Comparison of ENCODE assay signal across 10 cellular contexts in the genomic region with DNA sequence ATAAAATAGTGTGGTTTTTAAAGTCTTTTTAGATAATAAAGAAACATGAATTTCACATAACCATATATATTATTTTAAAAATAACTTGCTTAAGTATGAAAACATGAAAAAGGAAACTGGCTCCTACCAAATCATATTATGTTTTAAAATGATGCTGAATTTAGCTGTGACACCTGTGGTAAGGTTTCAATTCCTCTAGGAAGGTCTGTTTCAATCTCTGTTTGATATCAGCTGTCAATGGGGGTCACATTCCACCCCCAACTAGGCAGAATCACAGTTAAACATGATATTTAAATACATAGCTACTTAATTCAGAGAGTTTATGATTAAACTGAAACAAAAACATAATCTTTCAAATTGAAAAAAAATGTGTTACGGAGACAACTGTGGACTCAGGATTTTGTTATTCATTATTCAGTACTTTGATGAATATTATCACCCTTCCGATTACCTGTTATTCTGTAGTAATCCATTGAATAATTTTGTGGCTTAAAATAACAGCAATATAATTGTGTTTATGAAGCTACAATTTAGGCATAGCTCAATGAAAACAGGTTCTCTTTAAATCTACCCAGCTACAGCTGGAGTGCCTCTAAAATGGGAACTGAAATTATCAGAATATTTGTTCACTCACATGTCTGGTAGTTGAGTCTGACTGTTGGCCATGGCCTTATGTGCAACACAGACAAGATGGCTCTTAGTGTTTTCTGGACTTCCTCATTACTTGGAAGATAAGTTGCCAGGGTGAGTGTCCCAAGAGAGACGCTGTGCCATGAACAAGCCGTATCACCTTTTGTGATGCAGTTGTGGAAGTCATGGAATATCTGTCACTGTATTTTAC.
DNase-seq lines count a peak whose midpoint lies in the region; ATAC-seq and TF ChIP-seq lines count a peak whose summit lies in the region.
"Had no signal": no experiment of that assay in that cellular context is flagged by ENCODE, and none has a peak within 500 bp of the region (broad histone marks: within the 10 kb centered on the region; RNA-seq: fewer than 3 reads in every experiment).

No MANE protein-coding gene starts in this region.

- peak overlapping the region; percentile 52; the same call in 1 of the 2 replicates for H3K18ac ChIP-seq in IMR-90 (ENCODE audit: low read depth, low read length)

- CTCF ChIA-PET in IMR-90 (lab: Yijun Ruan, JAX): no interaction called here

- intact Hi-C loops in IMR-90 (cut with micrococcal nuclease): no loop called here

- no peak overlapping the region for H2BK5ac ChIP-seq in IMR-90 (ENCODE audit: low read depth, low read length, poor library complexity, severe bottlenecking)

- BruUV-seq in IMR-90 (replicated peaks; lab: Mats Ljungman, UMichigan): no TSS peak

- in situ Hi-C loops in IMR-90 (cut with MboI; ENCODE audit: low sequenced_read_pairs) (no loop called here), brain microvascular endothelial cell (cut with HindIII; ENCODE audit: low pct_ligation_motif_present, low sequenced_read_pairs) (no loop called here)

- dilution Hi-C loops in IMR-90 (cut with HindIII; ENCODE audit: low sequenced_read_pairs, unreplicated experiment): no loop called here

- no peak overlapping the region; the same call in 1 of the 2 replicates for H4K5ac ChIP-seq in IMR-90 (ENCODE audit: low read depth, low read length)

- no peaks in the 10 kb centered on the region for H3K9me3 ChIP-seq in IMR-90 (ENCODE audit: control insufficient read depth, insufficient read depth, low read length)

- H2AK9ac ChIP-seq in IMR-90 (replicated peaks; ENCODE audit: low read depth, low read length, poor library complexity): no peak overlapping the region

- POLR2A ChIA-PET in IMR-90 (lab: Charles Lee; ENCODE audit: unreplicated experiment): no interaction called here

- no peak overlapping the region for H2AFZ ChIP-seq in IMR-90 (replicated peaks; ENCODE audit: low read length, poor library complexity)

- H3K9ac ChIP-seq in IMR-90 (ENCODE audit: low read depth, low read length): no peak overlapping the region

- no peak overlapping the region for H4K8ac ChIP-seq in IMR-90 (ENCODE audit: low read depth in 2 of 2, low read length in 2 of 2)

- no peak overlapping the region for H3K14ac ChIP-seq in IMR-90 (replicated peaks; ENCODE audit: low read depth, low read length)

- no peaks in the 10 kb centered on the region for H3K79me1 ChIP-seq in IMR-90 (ENCODE audit: low read depth in 1 of 2, low read length in 2 of 2)

- H3K4me3 ChIP-seq in GM12864 (ENCODE audit: low read depth, low read length) (no peak overlapping the region), IMR-90 (ENCODE audit: insufficient read depth, low read depth, low read length) (no peak overlapping the region), brain microvascular endothelial cell (ENCODE audit: low read depth, low read length) (no peak overlapping the region)

- H3K27me3 ChIP-seq in IMR-90 (ENCODE audit: control insufficient read depth, insufficient read depth, low read length) (no peaks in the 10 kb centered on the region), brain microvascular endothelial cell (replicated peaks) (no peaks in the 10 kb centered on the region)

- H2AK5ac ChIP-seq in IMR-90 (ENCODE audit: low read depth, low read length): no peak overlapping the region

- no peak overlapping the region for H3K56ac ChIP-seq in IMR-90 (ENCODE audit: extremely low read depth, insufficient read depth, low read length)

- H3K9me1 ChIP-seq in IMR-90 (ENCODE audit: insufficient read depth, low read length): no peaks in the 10 kb centered on the region

- H3K4me1 ChIP-seq in IMR-90 (ENCODE audit: control insufficient read depth, insufficient read depth, low read length): no peaks in the 10 kb centered on the region

- no peak for TF ChIP-seq RAD21 in IMR-90 (IDR thresholded peaks at IDR 0.05; ENCODE audit: low read length)

- H2BK120ac ChIP-seq in IMR-90 (ENCODE audit: low read depth, low read length): no peak overlapping the region

- H3K27ac ChIP-seq in IMR-90 (ENCODE audit: insufficient read depth, low read length): no peak overlapping the region
- no peak overlapping the region for H3K27ac ChIP-seq in brain microvascular endothelial cell

- H2BK15ac ChIP-seq in IMR-90 (ENCODE audit: low read depth, low read length): no peak overlapping the region

- H4K91ac ChIP-seq in IMR-90 (ENCODE audit: insufficient read depth, low read depth, low read length): no peak overlapping the region

- TF ChIP-seq CTCF in GM12864 (IDR thresholded peaks at IDR 0.05; ENCODE audit: low read depth, low read length, missing control alignments): no peak
- TF ChIP-seq CTCF in IMR-90 (conservative IDR thresholded peaks at IDR 0.05; ENCODE audit: low read depth, low read length): no peak
- TF ChIP-seq CTCF in brain microvascular endothelial cell (IDR thresholded peaks at IDR 0.05; ENCODE audit: low read depth, low read length, missing control alignments): no peak

- ATAC-seq in GM19395 (IDR thresholded peaks at IDR 0.05; ENCODE audit: unreplicated experiment): peak; percentile 96
- peak; percentile 97 for ATAC-seq in HG02884 (IDR thresholded peaks at IDR 0.05; ENCODE audit: unreplicated experiment)
- no peak for ATAC-seq in IMR-90 (ENCODE audit: low read depth)
- ATAC-seq: naive thymus-derived CD8-positive, alpha-beta T cell had no signal

- TF ChIP-seq POLR2A in IMR-90 (IDR thresholded peaks at IDR 0.05; ENCODE audit: low read depth, low read length): no peak

- H3K36me3 ChIP-seq in IMR-90 (ENCODE audit: control insufficient read depth, insufficient read depth, low read length) (no peaks in the 10 kb centered on the region), brain microvascular endothelial cell (replicated peaks) (no peaks in the 10 kb centered on the region)

- no peak overlapping the region for H3K4me2 ChIP-seq in IMR-90 (ENCODE audit: low read depth, low read length)

- H3K23ac ChIP-seq in IMR-90 (ENCODE audit: low read depth, low read length): no peak overlapping the region

- peak; percentile 85 for DNase-seq in GM12864 (ENCODE audit: low read depth)
- DNase-seq in IMR-90: no peak
- DNase-seq in NCI-H1694 treated with DMSO at 0.1 percent for 48 hours (lab: John Stamatoyannopoulos, UW): no peak
- no peak for DNase-seq in activated CD4-positive, CD25-positive, alpha-beta regulatory T cell treated with anti-CD3 and anti-CD28 coated beads, Interleukin-2, amount 50 U/mL, for 72 hours
- DNase-seq in brain microvascular endothelial cell: no peak
- no peak for DNase-seq in NCI-H345 treated with DMSO at 0.1 percent for 48 hours (lab: John Stamatoyannopoulos, UW; ENCODE audit: unreplicated experiment)
- DNase-seq: T-helper 2 cell had no signal

- no peak overlapping the region for H2BK20ac ChIP-seq in IMR-90 (ENCODE audit: low read depth, low read length)

- no CpG with 5 or more reads among the region's 4 CpGs for whole genome bisulfite sequencing in IMR-90 (ENCODE audit: extremely low coverage in 2 of 2, insufficient read length in 1 of 2), 2 experiments

- H3K4ac ChIP-seq in IMR-90 (ENCODE audit: low read depth, low read length): no peak overlapping the region

- H4K20me1 ChIP-seq in IMR-90 (ENCODE audit: insufficient read depth, low read length): no peaks in the 10 kb centered on the region

TF ChIP-seq in IMR-90, 13 proteins besides CTCF, POLR2A, EP300 and RAD21:
- TF ChIP-seq MAFK (IDR thresholded peaks at IDR 0.05; ENCODE audit: low read depth, low read length) (no peak), NFE2L2 (IDR thresholded peaks at IDR 0.05; ENCODE audit: low read depth, low read length) (no peak), CHD1 (IDR thresholded peaks at IDR 0.05; ENCODE audit: low read depth, low read length) (no peak), SMC3 (IDR thresholded peaks at IDR 0.05; ENCODE audit: low read depth, low read length) (no peak), CEBPB (IDR thresholded peaks at IDR 0.05; ENCODE audit: low read depth, low read length) (no peak), MXI1 (IDR thresholded peaks at IDR 0.05; ENCODE audit: borderline replicate concordance, low read depth, low read length) (no peak), FOS (IDR thresholded peaks at IDR 0.05; ENCODE audit: low read depth, low read length) (no peak), RFX5 (IDR thresholded peaks at IDR 0.05; ENCODE audit: low read depth, low read length) (no peak), MAZ (IDR thresholded peaks at IDR 0.05; ENCODE audit: borderline replicate concordance, low read depth, low read length) (no peak), BHLHE40 (IDR thresholded peaks at IDR 0.05; ENCODE audit: low read depth, low read length) (no peak)
- TF ChIP-seq, protein P1, sequence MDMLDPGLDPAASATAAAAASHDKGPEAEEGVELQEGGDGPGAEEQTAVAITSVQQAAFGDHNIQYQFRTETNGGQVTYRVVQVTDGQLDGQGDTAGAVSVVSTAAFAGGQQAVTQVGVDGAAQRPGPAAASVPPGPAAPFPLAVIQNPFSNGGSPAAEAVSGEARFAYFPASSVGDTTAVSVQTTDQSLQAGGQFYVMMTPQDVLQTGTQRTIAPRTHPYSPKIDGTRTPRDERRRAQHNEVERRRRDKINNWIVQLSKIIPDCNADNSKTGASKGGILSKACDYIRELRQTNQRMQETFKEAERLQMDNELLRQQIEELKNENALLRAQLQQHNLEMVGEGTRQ (IDR thresholded peaks at IDR 0.05; ENCODE audit: low read depth, low read length): no peak
- TF ChIP-seq, protein P2, sequence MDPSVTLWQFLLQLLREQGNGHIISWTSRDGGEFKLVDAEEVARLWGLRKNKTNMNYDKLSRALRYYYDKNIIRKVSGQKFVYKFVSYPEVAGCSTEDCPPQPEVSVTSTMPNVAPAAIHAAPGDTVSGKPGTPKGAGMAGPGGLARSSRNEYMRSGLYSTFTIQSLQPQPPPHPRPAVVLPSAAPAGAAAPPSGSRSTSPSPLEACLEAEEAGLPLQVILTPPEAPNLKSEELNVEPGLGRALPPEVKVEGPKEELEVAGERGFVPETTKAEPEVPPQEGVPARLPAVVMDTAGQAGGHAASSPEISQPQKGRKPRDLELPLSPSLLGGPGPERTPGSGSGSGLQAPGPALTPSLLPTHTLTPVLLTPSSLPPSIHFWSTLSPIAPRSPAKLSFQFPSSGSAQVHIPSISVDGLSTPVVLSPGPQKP (IDR thresholded peaks at IDR 0.05; ENCODE audit: borderline replicate concordance, low read depth, low read length): no peak
